24 cellular contexts compared by ENCODE assay signal in genomic region chr19:34452671-34453253, GRCh38. TPM values are rescaled to one million over a fixed set of nuclear protein-coding genes. Genes with fewer than 3 reads are reported as not detected.
DNase-seq lines count a peak whose midpoint lies in the region; ATAC-seq and TF ChIP-seq lines count a peak whose summit lies in the region.
"Had no signal": no experiment of that assay in that cellular context is flagged by ENCODE, and none has a peak within 500 bp of the region (broad histone marks: within the 10 kb centered on the region; RNA-seq: fewer than 3 reads in every experiment).

No MANE protein-coding gene starts in this region.

- ATAC-seq in activated naive CD8-positive, alpha-beta T cell treated with anti-CD3 and anti-CD28 coated beads, Interleukin-2, amount 10 ng/mL, durations not matched to agents 7 days and 5 days (ENCODE audit: low read depth), result no peak
- ATAC-seq in activated naive CD8-positive, alpha-beta T cell treated with anti-CD3 and anti-CD28 coated beads, Interleukin-2, amount 50 U/mL, for 24 hours, result no peak
- ATAC-seq: gastrocnemius medialis, Right ventricle myocardium inferior, sciatic nerve had no signal

- no peak for TF ChIP-seq POLR2A in esophagus muscularis mucosa (IDR thresholded peaks at IDR 0.05; ENCODE audit: low read depth)

- H3K9ac ChIP-seq in skeletal muscle satellite cell (ENCODE audit: low read depth, low read length), result no peak overlapping the region
- H3K9ac ChIP-seq: BLaER1 treated with 17β-estradiol and CSF1 and Interleukin-3, amounts not matched to agents 10 nM and 100 nM had no signal

- H3K4me2 ChIP-seq in skeletal muscle satellite cell (ENCODE audit: low read length) (peak overlapping the region; percentile 16), hepatocyte (no peak overlapping the region)
- H3K4me2 ChIP-seq: BLaER1 treated with 17β-estradiol and CSF1 and Interleukin-3, amounts not matched to agents 10 nM and 100 nM had no signal

- no peak overlapping the region for H2AFZ ChIP-seq in hepatocyte

- peaks cover 41% of the 10 kb centered on the region for H3K36me3 Mint-ChIP-seq in activated naive CD8-positive, alpha-beta T cell treated with anti-CD3 and anti-CD28 coated beads, Interleukin-2, amount 10 ng/mL, durations not matched to agents 7 days and 5 days
- H3K36me3 Mint-ChIP-seq in activated naive CD8-positive, alpha-beta T cell treated with anti-CD3 and anti-CD28 coated beads, Interleukin-2, amount 50 U/mL, for 24 hours (ENCODE audit: low read depth), result peaks cover 58% of the 10 kb centered on the region
- peaks cover 7% of the 10 kb centered on the region for H3K36me3 Mint-ChIP-seq in IgD-negative memory B cell

- H3K27me3 Mint-ChIP-seq in activated naive CD8-positive, alpha-beta T cell treated with anti-CD3 and anti-CD28 coated beads, Interleukin-2, amount 10 ng/mL, durations not matched to agents 7 days and 5 days, result no peaks in the 10 kb centered on the region
- H3K27me3 Mint-ChIP-seq in activated naive CD8-positive, alpha-beta T cell treated with anti-CD3 and anti-CD28 coated beads, Interleukin-2, amount 50 U/mL, for 24 hours, result no peaks in the 10 kb centered on the region
- no peaks in the 10 kb centered on the region for H3K27me3 Mint-ChIP-seq in IgD-negative memory B cell
- H3K27me3 Mint-ChIP-seq: activated B cell treated with CpG ODN at 0.5 μM for 24 hours had no signal

- no peak overlapping the region for H3K4me3 ChIP-seq in skeletal muscle satellite cell (ENCODE audit: low read length)
- no peak overlapping the region for H3K4me3 ChIP-seq in hepatocyte
- no peak overlapping the region for H3K4me3 ChIP-seq in esophagus muscularis mucosa
- H3K4me3 ChIP-seq: BLaER1 treated with 17β-estradiol and CSF1 and Interleukin-3, amounts not matched to agents 10 nM and 100 nM; gastrocnemius medialis had no signal

- TF ChIP-seq CTCF in hepatocyte (IDR thresholded peaks at IDR 0.05; ENCODE audit: poor library complexity) (no peak), esophagus muscularis mucosa (IDR thresholded peaks at IDR 0.05) (no peak)

- H3K9me3 ChIP-seq in skeletal muscle satellite cell (replicated peaks; ENCODE audit: low read length), result no peaks in the 10 kb centered on the region
- H3K9me3 ChIP-seq in hepatocyte (ENCODE audit: low read depth), result no peaks in the 10 kb centered on the region
- H3K9me3 ChIP-seq in esophagus muscularis mucosa, result no peaks in the 10 kb centered on the region
- H3K9me3 ChIP-seq: BLaER1 treated with 17β-estradiol and CSF1 and Interleukin-3, amounts not matched to agents 10 nM and 100 nM; gastrocnemius medialis had no signal

- peaks cover 31% of the 10 kb centered on the region for H3K79me2 ChIP-seq in hepatocyte

- POLR2A ChIA-PET in activated naive CD8-positive, alpha-beta T cell treated with anti-CD3 and anti-CD28 coated beads, Interleukin-2, amount 10 ng/mL, durations not matched to agents 7 days and 5 days (lab: Charles Lee), result no interaction called here

- TF ChIP-seq EP300 in esophagus muscularis mucosa (IDR thresholded peaks at IDR 0.05), result no peak

- H3K36me3 ChIP-seq in skeletal muscle satellite cell (ENCODE audit: insufficient read depth, low read length), result peaks cover 69% of the 10 kb centered on the region
- peaks cover 3% of the 10 kb centered on the region for H3K36me3 ChIP-seq in hepatocyte (replicated peaks; ENCODE audit: insufficient read depth, low read depth)
- H3K36me3 ChIP-seq in esophagus muscularis mucosa, result peaks cover 39 to 98% (median 86%) of the 10 kb centered on the region in 4 donors

- H3K27ac Mint-ChIP-seq in activated naive CD8-positive, alpha-beta T cell treated with anti-CD3 and anti-CD28 coated beads, Interleukin-2, amount 10 ng/mL, durations not matched to agents 7 days and 5 days, result peak overlapping the region; percentile 17
- H3K27ac Mint-ChIP-seq in activated naive CD8-positive, alpha-beta T cell treated with anti-CD3 and anti-CD28 coated beads, Interleukin-2, amount 50 U/mL, for 24 hours, result no peak overlapping the region
- H3K27ac Mint-ChIP-seq in IgD-negative memory B cell, result peak overlapping the region in 2 of 3 donors; percentile 30 to 59
- H3K27ac Mint-ChIP-seq: activated B cell treated with CpG ODN at 0.5 μM for 24 hours, nephron had no signal

- DNase-seq in activated naive CD8-positive, alpha-beta T cell treated with anti-CD3 and anti-CD28 coated beads, Interleukin-2, amount 10 ng/mL, durations not matched to agents 7 days and 5 days, result no peak
- DNase-seq in activated naive CD8-positive, alpha-beta T cell treated with anti-CD3 and anti-CD28 coated beads, Interleukin-2, amount 50 U/mL, for 24 hours, result no peak
- DNase-seq in fibroblast of peridontal ligament (ENCODE audit: extremely low read depth), result peak; percentile 63
- no peak for DNase-seq in NCI-H1436 (lab: John Stamatoyannopoulos, UW)
- DNase-seq in hepatocyte (ENCODE audit: low spot score), result no peak
- no peak for DNase-seq in esophagus muscularis mucosa (ENCODE audit: extremely low spot score)
- DNase-seq: activated B cell treated with CpG ODN at 0.5 μM for 24 hours; activated CD4-positive, alpha-beta T cell treated with anti-CD3 and anti-CD28 coated beads, Interleukin-2, amount 50 U/mL, for 4 hours; activated gamma-delta T cell treated with Interleukin-2 at 50 U/mL for 16 hours; caudate nucleus; effector CD4-positive, alpha-beta T cell; erythroblast; gastrocnemius medialis; GOT3; kidney glomerular epithelial cell; NCI-H1694 treated with DMSO at 0.1 percent for 48 hours; stimulated activated CD8-positive, alpha-beta memory T cell treated with anti-CD3 and anti-CD28 coated beads, Interleukin-4, amount 100 ng/mL, for 48 hours; T1000 had no signal

- H3K4me1 Mint-ChIP-seq in activated naive CD8-positive, alpha-beta T cell treated with anti-CD3 and anti-CD28 coated beads, Interleukin-2, amount 10 ng/mL, durations not matched to agents 7 days and 5 days, result peaks cover 5% of the 10 kb centered on the region
- no peaks in the 10 kb centered on the region for H3K4me1 Mint-ChIP-seq in activated naive CD8-positive, alpha-beta T cell treated with anti-CD3 and anti-CD28 coated beads, Interleukin-2, amount 50 U/mL, for 24 hours
- H3K4me1 Mint-ChIP-seq in IgD-negative memory B cell, result no peaks in the 10 kb centered on the region
- H3K4me1 Mint-ChIP-seq: activated B cell treated with CpG ODN at 0.5 μM for 24 hours had no signal

- no peak overlapping the region for H3K4me3 Mint-ChIP-seq in activated naive CD8-positive, alpha-beta T cell treated with anti-CD3 and anti-CD28 coated beads, Interleukin-2, amount 10 ng/mL, durations not matched to agents 7 days and 5 days
- no peak overlapping the region for H3K4me3 Mint-ChIP-seq in activated naive CD8-positive, alpha-beta T cell treated with anti-CD3 and anti-CD28 coated beads, Interleukin-2, amount 50 U/mL, for 24 hours
- H3K4me3 Mint-ChIP-seq in IgD-negative memory B cell, result no peak overlapping the region
- H3K4me3 Mint-ChIP-seq: activated B cell treated with CpG ODN at 0.5 μM for 24 hours, nephron had no signal

- no peaks in the 10 kb centered on the region for H3K9me3 Mint-ChIP-seq in activated naive CD8-positive, alpha-beta T cell treated with anti-CD3 and anti-CD28 coated beads, Interleukin-2, amount 10 ng/mL, durations not matched to agents 7 days and 5 days
- no peaks in the 10 kb centered on the region for H3K9me3 Mint-ChIP-seq in activated naive CD8-positive, alpha-beta T cell treated with anti-CD3 and anti-CD28 coated beads, Interleukin-2, amount 50 U/mL, for 24 hours
- no peaks in the 10 kb centered on the region for H3K9me3 Mint-ChIP-seq in IgD-negative memory B cell
- H3K9me3 Mint-ChIP-seq: activated B cell treated with CpG ODN at 0.5 μM for 24 hours, nephron had no signal

- H3K9me2 ChIP-seq in hepatocyte (replicated peaks; ENCODE audit: insufficient read depth), result no peaks in the 10 kb centered on the region

- intact Hi-C loops in esophagus muscularis mucosa (cut with DNase I), result no loop called here

- peaks cover 3% of the 10 kb centered on the region for H4K20me1 ChIP-seq in hepatocyte (ENCODE audit: insufficient read depth, poor library complexity, severe bottlenecking)

- H3K27me3 ChIP-seq in skeletal muscle satellite cell (ENCODE audit: control insufficient read depth, insufficient read depth, low read length), result no peaks in the 10 kb centered on the region
- no peaks in the 10 kb centered on the region for H3K27me3 ChIP-seq in hepatocyte
- no peaks in the 10 kb centered on the region for H3K27me3 ChIP-seq in esophagus muscularis mucosa
- H3K27me3 ChIP-seq: BLaER1 treated with 17β-estradiol and CSF1 and Interleukin-3, amounts not matched to agents 10 nM and 100 nM; gastrocnemius medialis had no signal

- H3K27ac ChIP-seq in hepatocyte (no peak overlapping the region), esophagus muscularis mucosa (replicated peaks in 1 of 4) (no peak overlapping the region)
- H3K27ac ChIP-seq: BLaER1 treated with 17β-estradiol and CSF1 and Interleukin-3, amounts not matched to agents 10 nM and 100 nM had no signal

- H3K4me1 ChIP-seq in skeletal muscle satellite cell (ENCODE audit: control insufficient read depth, insufficient read depth, low read length) (peaks cover 27% of the 10 kb centered on the region), hepatocyte (ENCODE audit: insufficient read depth) (no peaks in the 10 kb centered on the region), esophagus muscularis mucosa (no peaks in the 10 kb centered on the region)

RNA-seq across cellular contexts. Expression of gene UBA2, which starts 24.6 kb away (rescaled TPM):
- total RNA-seq in activated naive CD8-positive, alpha-beta T cell treated with anti-CD3 and anti-CD28 coated beads, Interleukin-2, amount 10 ng/mL, durations not matched to agents 7 days and 5 days, result 100 to 1,000 TPM; 106 to 113 TPM
- 65.1 TPM for polyA plus RNA-seq in IgD-negative memory B cell
- total RNA-seq in skeletal muscle satellite cell (2012; rRNA removed), result 72.7 and 83.9 TPM in 2 replicates
- 112 and 125 TPM in 2 replicates for total RNA-seq in hepatocyte
- 61.4 and 65.0 TPM in 2 replicates for polyA plus RNA-seq in hepatocyte
- 10 to 100 TPM; 68.3 to 95.6 (median 88.6) TPM for total RNA-seq in esophagus muscularis mucosa

RNA-seq across cellular contexts. Expression of gene WTIP, which starts 28.8 kb away (rescaled TPM):
- total RNA-seq in activated naive CD8-positive, alpha-beta T cell treated with anti-CD3 and anti-CD28 coated beads, Interleukin-2, amount 10 ng/mL, durations not matched to agents 7 days and 5 days, result under 1 TPM; 0.23 to 0.55 TPM
- polyA plus RNA-seq in IgD-negative memory B cell, result not detected
- 11.7 and 12.7 TPM in 2 replicates for total RNA-seq in skeletal muscle satellite cell (2012; rRNA removed)
- total RNA-seq in hepatocyte, result 21.5 and 29.3 TPM in 2 replicates
- 17.1 and 18.1 TPM in 2 replicates for polyA plus RNA-seq in hepatocyte
- total RNA-seq in esophagus muscularis mucosa, result 10 to 100 TPM; 19.1 to 68.0 (median 43.4) TPM

RNA-seq across cellular contexts. Expression of gene PDCD2L, which starts 48.6 kb away (rescaled TPM):
- 10 to 100 TPM in 1 of 2 experiments, 1 to 10 TPM in 1; 9.4 to 13.3 TPM for total RNA-seq in activated naive CD8-positive, alpha-beta T cell treated with anti-CD3 and anti-CD28 coated beads, Interleukin-2, amount 10 ng/mL, durations not matched to agents 7 days and 5 days
- 18.6 TPM for polyA plus RNA-seq in IgD-negative memory B cell
- 17.7 and 18.6 TPM in 2 replicates for total RNA-seq in skeletal muscle satellite cell (2012; rRNA removed)
- total RNA-seq in hepatocyte, result 9.8 and 12.4 TPM in 2 replicates
- polyA plus RNA-seq in hepatocyte, result 6.3 and 7.3 TPM in 2 replicates
- total RNA-seq in esophagus muscularis mucosa, result 10 to 100 TPM in 3 of 4 donors, 1 to 10 TPM in 1; 8.6 to 14.8 (median 12.5) TPM

Comparison
In these comparisons a context has a peak if more than half of its experiments do, and no peak if none do; other contexts are left out.
1. RNA of gene WTIP, which starts 28.8 kb away (total RNA-seq): 19.1 to 68.0 TPM in esophagus muscularis mucosa and 21.5 to 29.3 TPM in hepatocyte; 0.23 to 0.55 TPM in activated naive CD8-positive, alpha-beta T cell treated with anti-CD3 and anti-CD28 coated beads, Interleukin-2, amount 10 ng/mL, durations not matched to agents 7 days and 5 days; every median in the first group is over 10 times any median in the second.